8 cellular contexts compared by ENCODE assay signal in the genomic region with DNA sequence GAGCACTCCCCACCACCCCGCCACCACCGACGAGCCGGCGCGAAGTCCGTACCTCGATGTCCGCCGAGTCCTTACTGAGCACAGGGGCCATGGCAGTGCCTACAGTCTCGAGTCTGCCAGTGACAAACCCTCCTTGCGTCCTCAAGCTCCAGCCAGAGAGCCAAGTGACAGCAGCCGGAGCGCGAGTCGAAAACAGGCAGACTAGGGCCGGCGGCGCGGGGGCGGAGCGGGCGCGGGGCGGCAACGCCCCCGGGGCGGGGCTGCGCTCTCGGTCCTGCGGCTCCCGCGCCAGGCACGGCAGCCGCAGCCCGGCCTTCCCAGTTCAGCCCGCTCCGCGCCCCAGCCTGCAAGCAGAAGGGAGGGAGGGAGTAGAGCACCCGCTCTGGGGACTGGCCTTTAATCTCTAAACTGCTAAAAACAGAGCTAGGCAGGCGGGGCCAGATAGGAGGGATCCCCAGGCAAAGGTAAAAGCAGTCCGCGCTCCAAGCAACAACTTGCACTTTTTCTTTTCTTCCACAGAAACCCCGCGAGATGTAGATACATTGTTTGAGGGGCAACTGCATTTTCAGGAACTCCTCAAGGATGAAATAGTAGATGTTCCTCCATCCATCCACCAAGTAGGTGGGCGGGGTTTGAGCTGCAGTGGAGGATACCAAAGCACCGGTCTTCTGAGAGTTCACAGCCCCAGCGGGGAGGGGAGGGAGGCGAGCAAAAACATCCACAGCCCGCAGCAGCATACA. TPM values are rescaled to one million over a fixed set of nuclear protein-coding genes. Genes with fewer than 3 reads are reported as not detected.
DNase-seq lines count a peak whose midpoint lies in the region; ATAC-seq and TF ChIP-seq lines count a peak whose summit lies in the region.

A gene (minus strand): TSS at position 203 of the 740 bp plus-strand sequence. CDS start 112 bp downstream, at position 91.

- no peak for TF ChIP-seq CTCF in mesothelial cell of epicardium (IDR thresholded peaks at IDR 0.05; ENCODE audit: unreplicated experiment)

- in situ Hi-C loops in endometrial microvascular endothelial cells (cut with HindIII; ENCODE audit: inconsistent ontology term, low pct_unique_long_range_greater_than_20kb, low sequenced_read_pairs): no loop called here

- ATAC-seq in GM21367 (IDR thresholded peaks at IDR 0.05; ENCODE audit: unreplicated experiment): peak; percentile 91

- H3K4me3 Mint-ChIP-seq in mesothelial cell of epicardium: peak within 1 kb of the TSS; percentile 92

- peaks cover 15% of the 10 kb centered on the region for H3K27me3 Mint-ChIP-seq in mesothelial cell of epicardium (ENCODE audit: low read depth)

- H3K4me1 Mint-ChIP-seq in mesothelial cell of epicardium: peaks cover 19% of the 10 kb centered on the region

- peak within 1 kb of the TSS; percentile 97 for H3K27ac Mint-ChIP-seq in mesothelial cell of epicardium

- H3K9me3 Mint-ChIP-seq in mesothelial cell of epicardium: no peaks in the 10 kb centered on the region

- no peaks in the 10 kb centered on the region for H3K36me3 Mint-ChIP-seq in mesothelial cell of epicardium

- DNase-seq in COLO829 (ENCODE audit: low spot score) (peak; percentile 43), HT1080 (ENCODE audit: low read depth) (peak; percentile 85), NOMO-1 treated with dmso at 0.1 percent for 144 hours (lab: John Stamatoyannopoulos, UW; ENCODE audit: unreplicated experiment) (peak; percentile 78), mesothelial cell of epicardium (ENCODE audit: low spot score in 2 of 2, unreplicated experiment in 2 of 2) (peak; percentile 81 to 90)
- peak; percentile 57 for DNase-seq in activated CD8-positive, alpha-beta memory T cell treated with anti-CD3 and anti-CD28 coated beads, Interleukin-2, amount 50 U/mL, for 1 hour (ENCODE audit: extremely low read depth)
- peak; percentile 78 to 80 for DNase-seq in stimulated activated CD8-positive, alpha-beta memory T cell treated with anti-CD3 and anti-CD28 coated beads, Interleukin-15, amount 100 ng/mL, for 48 hours (ENCODE audit: low read depth in 2 of 2)

RNA-seq across cellular contexts. Expression of the gene that starts here (rescaled TPM):
- 24.1 and 24.8 TPM in 2 replicates for total RNA-seq in HT1080 (2014; rRNA removed; shearing (Covaris generic))
- polyA plus RNA-seq in HT1080 (2015; cell fraction: cytosol; rRNA removed): 12.5 and 16.4 TPM in 2 replicates
- polyA plus RNA-seq in HT1080 (2015; cell fraction: nucleus; rRNA removed): 29.4 and 32.1 TPM in 2 replicates
- total RNA-seq in endometrial microvascular endothelial cells (ENCODE audit: inconsistent ontology term) (39.4 TPM), mesothelial cell of epicardium (11.5 to 15.3 TPM (median 13.3 TPM) in 3 replicates)

Comparison
In these comparisons a context has a peak if more than half of its experiments do, and no peak if none do; other contexts are left out.
1. Peak in every context shown above with its lines: DNase-seq and ATAC-seq.